In the genomic region with DNA sequence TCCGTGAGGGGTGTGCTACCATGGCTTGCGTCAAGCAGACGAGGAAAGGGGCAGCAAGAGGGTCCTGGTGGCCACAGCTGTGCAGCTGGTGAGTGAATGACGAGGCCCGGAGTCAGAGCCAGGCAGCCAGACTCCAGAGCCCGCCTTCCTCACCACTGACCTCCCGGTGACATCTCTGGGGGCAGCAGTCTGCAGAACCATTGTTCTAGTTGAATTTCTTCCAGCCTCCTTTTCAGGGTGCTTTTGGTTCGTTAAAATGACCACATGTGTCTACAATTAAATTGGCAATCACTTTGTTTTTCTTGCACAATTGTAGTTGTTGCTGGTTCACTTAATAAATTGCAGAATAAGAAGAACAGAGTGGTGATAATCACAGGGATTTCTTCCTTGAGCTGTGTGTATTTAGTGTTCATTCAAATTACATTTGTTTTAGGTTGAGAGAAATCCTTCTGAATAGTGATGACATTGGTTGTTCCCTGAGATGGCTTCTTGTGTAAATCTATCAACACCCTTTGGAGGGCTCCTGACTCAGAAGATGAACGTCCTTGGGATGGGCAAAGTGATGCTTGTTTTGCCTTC, we compare ENCODE assay signal across 10 cellular contexts.
DNase-seq lines count a peak whose midpoint lies in the region; ATAC-seq and TF ChIP-seq lines count a peak whose summit lies in the region.
"Had no signal": no experiment of that assay in that cellular context is flagged by ENCODE, and none has a peak within 500 bp of the region (broad histone marks: within the 10 kb centered on the region; RNA-seq: fewer than 3 reads in every experiment).

No MANE protein-coding gene starts in this region.

- in situ Hi-C loops in brain microvascular endothelial cell (cut with HindIII; ENCODE audit: low pct_ligation_motif_present, low sequenced_read_pairs), result no loop called here

- no peaks in the 10 kb centered on the region for H3K27me3 ChIP-seq in GM23338 (ENCODE audit: insufficient read depth)
- H3K27me3 ChIP-seq in brain microvascular endothelial cell (replicated peaks), result no peaks in the 10 kb centered on the region

- H3K27me3 Mint-ChIP-seq in GM23338 (ENCODE audit: insufficient read depth, low read depth, poor library complexity), result peaks cover 4% of the 10 kb centered on the region
- H3K27me3 Mint-ChIP-seq: activated naive CD4-positive, alpha-beta T cell treated with anti-CD3 and anti-CD28 coated beads, Interleukin-2, amount 50 U/mL, for 24 hours had no signal

- H3K27ac ChIP-seq in GM23338 (ENCODE audit: low read depth) (no peak overlapping the region), brain microvascular endothelial cell (peak overlapping the region; percentile 87)

- H2AFZ ChIP-seq in GM23338, result no peak overlapping the region

- H3K9me2 ChIP-seq in GM23338 (ENCODE audit: insufficient read depth), result no peaks in the 10 kb centered on the region

- ATAC-seq in GM23338, result peak; percentile 62
- no peak for ATAC-seq in HG03159 (IDR thresholded peaks at IDR 0.05; ENCODE audit: unreplicated experiment)
- no peak for ATAC-seq in HG02938 (IDR thresholded peaks at IDR 0.05; ENCODE audit: unreplicated experiment)

- H3K27ac Mint-ChIP-seq in GM23338, result no peak overlapping the region
- H3K27ac Mint-ChIP-seq: activated naive CD4-positive, alpha-beta T cell treated with anti-CD3 and anti-CD28 coated beads, Interleukin-2, amount 50 U/mL, for 24 hours had no signal

- peaks cover 5% of the 10 kb centered on the region; the same call in 1 of the 3 replicates for H3K36me3 Mint-ChIP-seq in GM23338 (ENCODE audit: low read depth)

- H3K4me1 ChIP-seq in GM23338 (ENCODE audit: insufficient read depth), result no peaks in the 10 kb centered on the region

- no peak overlapping the region for H3K4me3 Mint-ChIP-seq in GM23338
- H3K4me3 Mint-ChIP-seq: activated naive CD4-positive, alpha-beta T cell treated with anti-CD3 and anti-CD28 coated beads, Interleukin-2, amount 50 U/mL, for 24 hours had no signal

- DNase-seq in GM23338 (ENCODE audit: low spot score), result no peak
- peak; percentile 84 for DNase-seq in brain microvascular endothelial cell
- peak; percentile 85 for DNase-seq in iris pigment epithelial cell (ENCODE audit: low read depth)
- peak; percentile 92 for DNase-seq in skeletal muscle cell (ENCODE audit: low read depth)
- DNase-seq in SHP77 (lab: John Stamatoyannopoulos, UW), result no peak
- no peak for DNase-seq in activated CD4-positive, alpha-beta T cell treated with anti-CD3 and anti-CD28 coated beads, Interleukin-2, amount 50 U/mL, for 48 hours
- DNase-seq: NCI-H510A treated with DMSO at 0.1 percent for 48 hours had no signal

- H3K4me1 Mint-ChIP-seq in GM23338, result peaks cover 13% of the 10 kb centered on the region

- H3K79me2 ChIP-seq in GM23338 (replicated peaks; ENCODE audit: insufficient read depth), result 0 out of 2 replicates have a peak, but pooled peaks cover 5% of the 10 kb centered on the region

- H3K36me3 ChIP-seq in GM23338 (ENCODE audit: insufficient read depth), result no peaks in the 10 kb centered on the region
- peaks cover 3% of the 10 kb centered on the region for H3K36me3 ChIP-seq in brain microvascular endothelial cell (replicated peaks)

- H4K20me1 ChIP-seq in GM23338 (replicated peaks; ENCODE audit: insufficient read depth), result 0 out of 2 replicates have a peak, but pooled peaks cover 4% of the 10 kb centered on the region

- no peak overlapping the region for H3K4me2 ChIP-seq in GM23338

- H3F3A ChIP-seq in GM23338 (replicated peaks; ENCODE audit: low read depth), result no peaks in the 10 kb centered on the region

- H3K9me3 Mint-ChIP-seq in GM23338, result no peaks in the 10 kb centered on the region; the same call in 2 of the 3 replicates
- H3K9me3 Mint-ChIP-seq: activated naive CD4-positive, alpha-beta T cell treated with anti-CD3 and anti-CD28 coated beads, Interleukin-2, amount 50 U/mL, for 24 hours had no signal

- H3K4me3 ChIP-seq in GM23338, result no peak overlapping the region
- no peak overlapping the region for H3K4me3 ChIP-seq in brain microvascular endothelial cell (ENCODE audit: low read depth, low read length)
- no peak overlapping the region for H3K4me3 ChIP-seq in skeletal muscle cell (ENCODE audit: low read depth, low read length)

- TF ChIP-seq CTCF in GM23338 (conservative IDR thresholded peaks at IDR 0.05; ENCODE audit: low read depth in 2 of 2) (no peak), brain microvascular endothelial cell (IDR thresholded peaks at IDR 0.05; ENCODE audit: low read depth, low read length, missing control alignments) (no peak)

TF ChIP-seq in GM23338, 12 proteins besides CTCF, POLR2A, EP300 and RAD21 (continues in another document):
- no peak for TF ChIP-seq NANOG (IDR thresholded peaks at IDR 0.05; ENCODE audit: borderline replicate concordance)
- no peak for TF ChIP-seq EZH2phosphoT487 (IDR thresholded peaks at IDR 0.05; ENCODE audit: unreplicated experiment)
- TF ChIP-seq POLR2AphosphoS5 (IDR thresholded peaks at IDR 0.05; ENCODE audit: low read depth), result no peak
- TF ChIP-seq, protein P1, sequence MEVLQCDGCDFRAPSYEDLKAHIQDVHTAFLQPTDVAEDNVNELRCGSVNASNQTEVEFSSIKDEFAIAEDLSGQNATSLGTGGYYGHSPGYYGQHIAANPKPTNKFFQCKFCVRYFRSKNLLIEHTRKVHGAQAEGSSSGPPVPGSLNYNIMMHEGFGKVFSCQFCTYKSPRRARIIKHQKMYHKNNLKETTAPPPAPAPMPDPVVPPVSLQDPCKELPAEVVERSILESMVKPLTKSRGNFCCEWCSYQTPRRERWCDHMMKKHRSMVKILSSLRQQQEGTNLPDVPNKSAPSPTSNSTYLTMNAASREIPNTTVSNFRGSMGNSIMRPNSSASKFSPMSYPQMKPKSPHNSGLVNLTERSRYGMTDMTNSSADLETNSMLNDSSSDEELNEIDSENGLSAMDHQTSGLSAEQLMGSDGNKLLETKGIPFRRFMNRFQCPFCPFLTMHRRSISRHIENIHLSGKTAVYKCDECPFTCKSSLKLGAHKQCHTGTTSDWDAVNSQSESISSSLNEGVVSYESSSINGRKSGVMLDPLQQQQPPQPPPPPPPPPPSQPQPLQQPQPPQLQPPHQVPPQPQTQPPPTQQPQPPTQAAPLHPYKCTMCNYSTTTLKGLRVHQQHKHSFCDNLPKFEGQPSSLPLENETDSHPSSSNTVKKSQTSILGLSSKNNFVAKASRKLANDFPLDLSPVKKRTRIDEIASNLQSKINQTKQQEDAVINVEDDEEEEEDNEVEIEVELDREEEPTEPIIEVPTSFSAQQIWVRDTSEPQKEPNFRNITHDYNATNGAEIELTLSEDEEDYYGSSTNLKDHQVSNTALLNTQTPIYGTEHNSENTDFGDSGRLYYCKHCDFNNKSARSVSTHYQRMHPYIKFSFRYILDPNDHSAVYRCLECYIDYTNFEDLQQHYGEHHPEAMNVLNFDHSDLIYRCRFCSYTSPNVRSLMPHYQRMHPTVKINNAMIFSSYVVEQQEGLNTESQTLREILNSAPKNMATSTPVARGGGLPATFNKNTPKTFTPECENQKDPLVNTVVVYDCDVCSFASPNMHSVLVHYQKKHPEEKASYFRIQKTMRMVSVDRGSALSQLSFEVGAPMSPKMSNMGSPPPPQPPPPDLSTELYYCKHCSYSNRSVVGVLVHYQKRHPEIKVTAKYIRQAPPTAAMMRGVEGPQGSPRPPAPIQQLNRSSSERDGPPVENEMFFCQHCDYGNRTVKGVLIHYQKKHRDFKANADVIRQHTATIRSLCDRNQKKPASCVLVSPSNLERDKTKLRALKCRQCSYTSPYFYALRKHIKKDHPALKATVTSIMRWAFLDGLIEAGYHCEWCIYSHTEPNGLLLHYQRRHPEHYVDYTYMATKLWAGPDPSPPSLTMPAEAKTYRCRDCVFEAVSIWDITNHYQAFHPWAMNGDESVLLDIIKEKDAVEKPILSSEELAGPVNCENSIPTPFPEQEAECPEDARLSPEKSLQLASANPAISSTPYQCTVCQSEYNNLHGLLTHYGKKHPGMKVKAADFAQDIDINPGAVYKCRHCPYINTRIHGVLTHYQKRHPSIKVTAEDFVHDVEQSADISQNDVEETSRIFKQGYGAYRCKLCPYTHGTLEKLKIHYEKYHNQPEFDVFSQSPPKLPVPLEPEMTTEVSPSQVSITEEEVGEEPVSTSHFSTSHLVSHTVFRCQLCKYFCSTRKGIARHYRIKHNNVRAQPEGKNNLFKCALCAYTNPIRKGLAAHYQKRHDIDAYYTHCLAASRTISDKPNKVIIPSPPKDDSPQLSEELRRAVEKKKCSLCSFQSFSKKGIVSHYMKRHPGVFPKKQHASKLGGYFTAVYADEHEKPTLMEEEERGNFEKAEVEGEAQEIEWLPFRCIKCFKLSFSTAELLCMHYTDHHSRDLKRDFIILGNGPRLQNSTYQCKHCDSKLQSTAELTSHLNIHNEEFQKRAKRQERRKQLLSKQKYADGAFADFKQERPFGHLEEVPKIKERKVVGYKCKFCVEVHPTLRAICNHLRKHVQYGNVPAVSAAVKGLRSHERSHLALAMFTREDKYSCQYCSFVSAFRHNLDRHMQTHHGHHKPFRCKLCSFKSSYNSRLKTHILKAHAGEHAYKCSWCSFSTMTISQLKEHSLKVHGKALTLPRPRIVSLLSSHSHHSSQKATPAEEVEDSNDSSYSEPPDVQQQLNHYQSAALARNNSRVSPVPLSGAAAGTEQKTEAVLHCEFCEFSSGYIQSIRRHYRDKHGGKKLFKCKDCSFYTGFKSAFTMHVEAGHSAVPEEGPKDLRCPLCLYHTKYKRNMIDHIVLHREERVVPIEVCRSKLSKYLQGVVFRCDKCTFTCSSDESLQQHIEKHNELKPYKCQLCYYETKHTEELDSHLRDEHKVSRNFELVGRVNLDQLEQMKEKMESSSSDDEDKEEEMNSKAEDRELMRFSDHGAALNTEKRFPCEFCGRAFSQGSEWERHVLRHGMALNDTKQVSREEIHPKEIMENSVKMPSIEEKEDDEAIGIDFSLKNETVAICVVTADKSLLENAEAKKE (CRISPR knock-in tag; IDR thresholded peaks at IDR 0.05), result no peak
- no peak for TF ChIP-seq JUNB (IDR thresholded peaks at IDR 0.05; ENCODE audit: unreplicated experiment)
- TF ChIP-seq STAT1 (IDR thresholded peaks at IDR 0.05; ENCODE audit: unreplicated experiment), result no peak

Comparison
In these comparisons a context has a peak if more than half of its experiments do, and no peak if none do; other contexts are left out.
1. DNase-seq: peak in brain microvascular endothelial cell (single experiment), iris pigment epithelial cell (single experiment) and skeletal muscle cell (single experiment); none in GM23338 (single experiment), SHP77 (0 of 2) and activated CD4-positive, alpha-beta T cell treated with anti-CD3 and anti-CD28 coated beads, Interleukin-2, amount 50 U/mL, for 48 hours (0 of 2).